8 cellular contexts compared by ENCODE assay signal in genomic region chr6:116462516-116462915, GRCh38. TPM values are rescaled to one million over a fixed set of nuclear protein-coding genes. Genes with fewer than 3 reads are reported as not detected.
DNase-seq lines count a peak whose midpoint lies in the region; ATAC-seq and TF ChIP-seq lines count a peak whose summit lies in the region.

No MANE protein-coding gene starts in this region.

- H3K36me3 ChIP-seq in effector memory CD4-positive, alpha-beta T cell (ENCODE audit: control insufficient read depth, insufficient read depth, low read length) = no peaks in the 10 kb centered on the region
- no peaks in the 10 kb centered on the region for H3K36me3 ChIP-seq in psoas muscle (ENCODE audit: insufficient read depth in 1 of 2, low read depth in 1 of 2)

- H3K9me3 ChIP-seq in effector memory CD4-positive, alpha-beta T cell (ENCODE audit: control insufficient read depth, low read length) = no peaks in the 10 kb centered on the region
- no peaks in the 10 kb centered on the region for H3K9me3 ChIP-seq in psoas muscle

- WGBS in psoas muscle, 3 donors = 62 to 68% (median 67%) methylated on average over 11 of the region's 11 CpGs

- no peaks in the 10 kb centered on the region for H3K4me1 ChIP-seq in effector memory CD4-positive, alpha-beta T cell (ENCODE audit: control insufficient read depth, insufficient read depth, low read length, poor library complexity, severe bottlenecking)
- H3K4me1 ChIP-seq in psoas muscle = no peaks in the 10 kb centered on the region

- no peak overlapping the region for H3K27ac ChIP-seq in effector memory CD4-positive, alpha-beta T cell (ENCODE audit: insufficient read depth, low read length, poor library complexity, severe bottlenecking)
- H3K27ac ChIP-seq in psoas muscle = no peak overlapping the region

- H3K4me3 Mint-ChIP-seq in activated naive CD4-positive, alpha-beta T cell treated with anti-CD3 and anti-CD28 coated beads for 36 hours = peak overlapping the region; percentile 56

- ATAC-seq in HG03196 (IDR thresholded peaks at IDR 0.05; ENCODE audit: unreplicated experiment) (peak; percentile 45), psoas muscle (no peak)

- H3K27me3 Mint-ChIP-seq in activated naive CD4-positive, alpha-beta T cell treated with anti-CD3 and anti-CD28 coated beads for 36 hours (ENCODE audit: low read depth) = peaks cover 22% of the 10 kb centered on the region

- intact Hi-C loops in activated naive CD4-positive, alpha-beta T cell treated with anti-CD3 and anti-CD28 coated beads for 36 hours (cut with micrococcal nuclease) = loop anchor here (1.0 to 10.0 kb wide), 5 partner anchors 18 to 452 kb away; partner anchors contain the start of genes DSE and NT5DC1
- intact Hi-C loops in psoas muscle (cut with DNase I) = no loop called here

- H3K4me1 Mint-ChIP-seq in activated naive CD4-positive, alpha-beta T cell treated with anti-CD3 and anti-CD28 coated beads for 36 hours (ENCODE audit: low read depth) = peaks cover 20% of the 10 kb centered on the region

- CTCF ChIA-PET in activated naive CD4-positive, alpha-beta T cell treated with anti-CD3 and anti-CD28 coated beads for 36 hours (lab: Charles Lee) = interaction anchor here (0.6 to 1.4 kb wide), 2 partner anchors 42 to 60 kb away, joined by 3 to 4 read pairs; no protein-coding TSS in a partner anchor

- DNase-seq in activated naive CD4-positive, alpha-beta T cell treated with anti-CD3 and anti-CD28 coated beads for 36 hours = no peak
- DNase-seq in activated naive CD4-positive, alpha-beta T cell treated with anti-CD3 and anti-CD28 coated beads, Interleukin-2, amount 50 U/mL, for 16 hours = no peak
- no peak for DNase-seq in effector memory CD4-positive, alpha-beta T cell
- DNase-seq in psoas muscle (no peak), dermis blood vessel endothelial cell (no peak), NCI-H226 (no peak)
- DNase-seq in activated CD4-positive, CD25-positive, alpha-beta regulatory T cell (lab: John Stamatoyannopoulos, UW) = no peak

- no peak overlapping the region for H3K27ac Mint-ChIP-seq in activated naive CD4-positive, alpha-beta T cell treated with anti-CD3 and anti-CD28 coated beads for 36 hours

- H3K27me3 ChIP-seq in effector memory CD4-positive, alpha-beta T cell (replicated peaks; ENCODE audit: control insufficient read depth, insufficient read depth, low read length, poor library complexity, severe bottlenecking) = no peaks in the 10 kb centered on the region
- peaks cover 0 to 6% (median 0%) of the 10 kb centered on the region in 3 donors for H3K27me3 ChIP-seq in psoas muscle (ENCODE audit: insufficient read depth in 3 of 3, low read length in 2 of 3)

- no peaks in the 10 kb centered on the region for H3K36me3 Mint-ChIP-seq in activated naive CD4-positive, alpha-beta T cell treated with anti-CD3 and anti-CD28 coated beads for 36 hours (ENCODE audit: low read depth)

- peak overlapping the region; percentile 52 for H3K4me3 ChIP-seq in effector memory CD4-positive, alpha-beta T cell (ENCODE audit: insufficient read depth, low read depth, low read length, poor library complexity, severe bottlenecking)
- H3K4me3 ChIP-seq in psoas muscle = peak overlapping the region; percentile 71

- TF ChIP-seq CTCF in psoas muscle (IDR thresholded peaks at IDR 0.05) = no peak

- H3K9me3 Mint-ChIP-seq in activated naive CD4-positive, alpha-beta T cell treated with anti-CD3 and anti-CD28 coated beads for 36 hours = no peaks in the 10 kb centered on the region

RNA-seq across cellular contexts. Expression of gene CALHM6, which starts 1.3 kb away (rescaled TPM):
- 1 to 10 TPM; 3.1 to 3.4 TPM for total RNA-seq in activated naive CD4-positive, alpha-beta T cell treated with anti-CD3 and anti-CD28 coated beads for 36 hours
- total RNA-seq in psoas muscle (under 1 TPM in 3 of 4 donors, not detected in 1; 0.50 to 0.84 (median 0.61) TPM), dermis blood vessel endothelial cell (0.33 and 0.85 TPM in 2 replicates)
- 1 to 10 TPM in 2 of 3 donors, under 1 TPM in 1; 0.97 to 2.1 (median 1.1) TPM for polyA plus RNA-seq in psoas muscle

RNA-seq across cellular contexts. Expression of gene CALHM5, which starts 48.9 kb away (rescaled TPM):
- total RNA-seq in activated naive CD4-positive, alpha-beta T cell treated with anti-CD3 and anti-CD28 coated beads for 36 hours = not detected
- total RNA-seq in psoas muscle (1 to 10 TPM in 1 of 4 donors, under 1 TPM in 3; 0.58 to 1.2 (median 0.82) TPM), dermis blood vessel endothelial cell (2.5 and 3.4 TPM in 2 replicates)
- under 1 TPM; 0.52 to 0.82 (median 0.73) TPM for polyA plus RNA-seq in psoas muscle
